ENCODE assay signal across 9 cellular contexts in genomic region chr12:12721251-12721689, GRCh38. TPM values are rescaled to one million over a fixed set of nuclear protein-coding genes. Genes with fewer than 3 reads are reported as not detected.
DNase-seq lines count a peak whose midpoint lies in the region; ATAC-seq and TF ChIP-seq lines count a peak whose summit lies in the region.
"Had no signal": no experiment of that assay in that cellular context is flagged by ENCODE, and none has a peak within 500 bp of the region (broad histone marks: within the 10 kb centered on the region; RNA-seq: fewer than 3 reads in every experiment).

No MANE protein-coding gene starts in this region.

- no peaks in the 10 kb centered on the region for H3K27me3 Mint-ChIP-seq in T-helper 1 cell treated with Interleukin-12 subunit alpha and Interleukin-12 subunit beta and Interleukin-4 antibody, amounts not matched to agents 30 μg/mL and 1 μg/mL, for 36 hours (ENCODE audit: low read depth)

- peak overlapping the region; percentile 94 for H3K27ac Mint-ChIP-seq in T-helper 1 cell treated with Interleukin-12 subunit alpha and Interleukin-12 subunit beta and Interleukin-4 antibody, amounts not matched to agents 30 μg/mL and 1 μg/mL, for 36 hours

- H3K36me3 ChIP-seq in heart right ventricle, result peaks cover 0 to 38% (median 20%) of the 10 kb centered on the region in 9 donors
- peaks cover 32% of the 10 kb centered on the region for H3K36me3 ChIP-seq in upper lobe of right lung

- H3K9me3 ChIP-seq in heart right ventricle (no peaks in the 10 kb centered on the region), upper lobe of right lung (no peaks in the 10 kb centered on the region)

- intact Hi-C loops in heart right ventricle (cut with DNase I) (loop anchor here in 1 of 10 donors (5.0 kb wide), 1 partner anchor 66 kb away; the partner anchor contains the start of gene APOLD1), cardiac septum (cut with DNase I) (no loop called here), upper lobe of right lung (cut with DNase I) (no loop called here)

- H3K9me3 Mint-ChIP-seq in T-helper 1 cell treated with Interleukin-12 subunit alpha and Interleukin-12 subunit beta and Interleukin-4 antibody, amounts not matched to agents 30 μg/mL and 1 μg/mL, for 36 hours, result no peaks in the 10 kb centered on the region

- peak overlapping the region in 5 of 10 donors; percentile 64 to 97 (median 83) for H3K4me3 ChIP-seq in heart right ventricle
- peak overlapping the region; percentile 90 for H3K4me3 ChIP-seq in upper lobe of right lung

- H3K4me1 ChIP-seq in heart right ventricle (peaks cover 3 to 59% (median 48%) of the 10 kb centered on the region in 9 donors), upper lobe of right lung (peaks cover 26% of the 10 kb centered on the region)

- no peak for TF ChIP-seq CTCF in heart right ventricle (IDR thresholded peaks at IDR 0.05)
- TF ChIP-seq CTCF in upper lobe of right lung (IDR thresholded peaks at IDR 0.05), result no peak

- H3K4me1 Mint-ChIP-seq in T-helper 1 cell treated with Interleukin-12 subunit alpha and Interleukin-12 subunit beta and Interleukin-4 antibody, amounts not matched to agents 30 μg/mL and 1 μg/mL, for 36 hours (ENCODE audit: low read depth), result peaks cover 22% of the 10 kb centered on the region

- peaks cover 62% of the 10 kb centered on the region for H3K36me3 Mint-ChIP-seq in T-helper 1 cell treated with Interleukin-12 subunit alpha and Interleukin-12 subunit beta and Interleukin-4 antibody, amounts not matched to agents 30 μg/mL and 1 μg/mL, for 36 hours (ENCODE audit: low read depth)

- ATAC-seq in heart right ventricle (no peak), upper lobe of right lung (no peak), HG03108 (IDR thresholded peaks at IDR 0.05; ENCODE audit: unreplicated experiment) (no peak)

- DNase-seq in heart right ventricle (no peak), cardiac septum (ENCODE audit: low spot score) (no peak), foreskin melanocyte (peak; percentile 45), upper lobe of right lung (no peak), COLO668 (lab: John Stamatoyannopoulos, UW; ENCODE audit: unreplicated experiment) (no peak), NCI-H1436 (lab: John Stamatoyannopoulos, UW) (no peak)
- DNase-seq: glutamatergic neuron had no signal

- H3K4me3 Mint-ChIP-seq in T-helper 1 cell treated with Interleukin-12 subunit alpha and Interleukin-12 subunit beta and Interleukin-4 antibody, amounts not matched to agents 30 μg/mL and 1 μg/mL, for 36 hours, result peak overlapping the region; percentile 98

- 51 to 61% methylated on average over 2 of the region's 2 CpGs for WGBS in heart right ventricle, 2 donors

- no peaks in the 10 kb centered on the region for H3K27me3 ChIP-seq in heart right ventricle
- no peaks in the 10 kb centered on the region for H3K27me3 ChIP-seq in upper lobe of right lung

- peak overlapping the region in 8 of 10 donors; percentile 5 to 100 (median 99) for H3K27ac ChIP-seq in heart right ventricle
- H3K27ac ChIP-seq in upper lobe of right lung, result peak overlapping the region; percentile 99

RNA-seq across cellular contexts. Expression of gene CDKN1B, which starts 4.1 kb away (rescaled TPM):
- total RNA-seq in heart right ventricle, result 10 to 100 TPM; 26.3 to 56.2 (median 39.2) TPM
- polyA plus RNA-seq in heart right ventricle, result 10 to 100 TPM; 20.8 to 21.7 TPM
- 29.5 TPM for total RNA-seq in cardiac septum
- total RNA-seq in upper lobe of right lung, result 51.4 TPM

RNA-seq across cellular contexts. Expression of gene GPR19, which starts 25.3 kb away (rescaled TPM):
- total RNA-seq in heart right ventricle (under 1 TPM in 1 of 10 donors, not detected in 9; 0.56 TPM), cardiac septum (not detected), upper lobe of right lung (not detected)
- under 1 TPM; 0.09 to 0.15 TPM for polyA plus RNA-seq in heart right ventricle
